7 cellular contexts compared by ENCODE assay signal in genomic region chr6:47741807-47742206, GRCh38. TPM values are rescaled to one million over a fixed set of nuclear protein-coding genes. Genes with fewer than 3 reads are reported as not detected.
A peak's percentile ranks its signal among the peaks of the same experiment; 100 is the strongest.
DNase-seq lines count a peak whose midpoint lies in the region; ATAC-seq and TF ChIP-seq lines count a peak whose summit lies in the region.

No MANE protein-coding gene starts in this region.

- peak; percentile 59 for ATAC-seq in GM18870 (IDR thresholded peaks at IDR 0.05; ENCODE audit: unreplicated experiment)
- peak; percentile 50 for ATAC-seq in HG03175 (IDR thresholded peaks at IDR 0.05; ENCODE audit: unreplicated experiment)
- no peak for ATAC-seq in GM19455 (IDR thresholded peaks at IDR 0.05; ENCODE audit: unreplicated experiment)

- no peak for TF ChIP-seq CTCF in cardiac fibroblast (IDR thresholded peaks at IDR 0.05; ENCODE audit: low read depth, low read length)

- H3K4me3 ChIP-seq in cardiac fibroblast (replicated peaks in 1 of 2; ENCODE audit: low read depth in 2 of 2, low read length in 2 of 2): no peak overlapping the region

- DNase-seq in cardiac fibroblast (ENCODE audit: low read depth in 2 of 2) (peak; percentile 33 to 48), renal cortical epithelial cell (ENCODE audit: low read depth) (peak; percentile 97), NOMO-1 treated with DMSO at 0.1 percent for 48 hours (lab: John Stamatoyannopoulos, UW; ENCODE audit: unreplicated experiment) (no peak), NCI-H748 (lab: John Stamatoyannopoulos, UW; ENCODE audit: unreplicated experiment) (no peak)

RNA-seq across cellular contexts. Expression of gene OPN5, which starts 40.0 kb away (rescaled TPM):
- total RNA-seq in renal cortical epithelial cell: under 0.01 TPM in 1 of 2 replicates, not detected in the other

RNA-seq across cellular contexts. Expression of gene ADGRF4, which starts 43.4 kb away (rescaled TPM):
- total RNA-seq in renal cortical epithelial cell: 0.10 and 5.2 TPM in 2 replicates

Comparison
In these comparisons a context has a peak if more than half of its experiments do, and no peak if none do; other contexts are left out.
1. DNase-seq: peak in cardiac fibroblast (2 of 2) and renal cortical epithelial cell (single experiment); none in NOMO-1 treated with DMSO at 0.1 percent for 48 hours (single experiment) and NCI-H748 (single experiment).